7 cellular contexts compared by ENCODE assay signal in genomic region chr2:43174368-43175186, GRCh38. TPM values are rescaled to one million over a fixed set of nuclear protein-coding genes. Genes with fewer than 3 reads are reported as not detected.
DNase-seq lines count a peak whose midpoint lies in the region; ATAC-seq and TF ChIP-seq lines count a peak whose summit lies in the region.

No MANE protein-coding gene starts in this region.

- H3K4me3 Mint-ChIP-seq in activated CD8-positive, alpha-beta memory T cell treated with anti-CD3 and anti-CD28 coated beads, Interleukin-2, amount 10 ng/mL, durations not matched to agents 7 days and 5 days, result peak overlapping the region; percentile 57

- DNase-seq in activated CD8-positive, alpha-beta memory T cell treated with anti-CD3 and anti-CD28 coated beads, Interleukin-2, amount 10 ng/mL, durations not matched to agents 7 days and 5 days, result peak; percentile 85
- DNase-seq in right atrium auricular region (ENCODE audit: low spot score) (no peak), NCI-H2107 treated with DMSO at 0.1 percent for 48 hours (lab: John Stamatoyannopoulos, UW; ENCODE audit: unreplicated experiment) (no peak), NCI-H1048 (lab: John Stamatoyannopoulos, UW) (no peak)
- DNase-seq in stimulated activated CD4-positive, alpha-beta T cell treated with anti-CD3 and anti-CD28 coated beads, TNF-alpha, amount 100 ng/mL, for 4 hours (ENCODE audit: low read depth in 3 of 3), result peak; percentile 46 to 55 (median 50)

- CTCF ChIA-PET in activated CD8-positive, alpha-beta memory T cell treated with anti-CD3 and anti-CD28 coated beads, Interleukin-2, amount 10 ng/mL, durations not matched to agents 7 days and 5 days (lab: Charles Lee), result interaction anchor here (1.0 to 17.1 kb wide), 14 partner anchors 14 to 310 kb away, joined by 4 to 255 read pairs (median 5); partner anchors contain the start of gene ZFP36L2

- TF ChIP-seq CTCF in right atrium auricular region (IDR thresholded peaks at IDR 0.05), result no peak

- H3K36me3 ChIP-seq in right atrium auricular region, result no peaks in the 10 kb centered on the region

- H3K9me3 Mint-ChIP-seq in activated CD8-positive, alpha-beta memory T cell treated with anti-CD3 and anti-CD28 coated beads, Interleukin-2, amount 10 ng/mL, durations not matched to agents 7 days and 5 days (ENCODE audit: low read depth), result no peaks in the 10 kb centered on the region

- peak overlapping the region; percentile 36 to 51 for H3K27ac ChIP-seq in right atrium auricular region

- H3K27ac Mint-ChIP-seq in activated CD8-positive, alpha-beta memory T cell treated with anti-CD3 and anti-CD28 coated beads, Interleukin-2, amount 10 ng/mL, durations not matched to agents 7 days and 5 days, result peak overlapping the region; percentile 89

- peaks cover 0 to 45% of the 10 kb centered on the region in 2 donors for H3K4me1 ChIP-seq in right atrium auricular region

- no peaks in the 10 kb centered on the region for H3K27me3 ChIP-seq in right atrium auricular region

- H3K36me3 Mint-ChIP-seq in activated CD8-positive, alpha-beta memory T cell treated with anti-CD3 and anti-CD28 coated beads, Interleukin-2, amount 10 ng/mL, durations not matched to agents 7 days and 5 days, result no peaks in the 10 kb centered on the region

- H3K4me1 Mint-ChIP-seq in activated CD8-positive, alpha-beta memory T cell treated with anti-CD3 and anti-CD28 coated beads, Interleukin-2, amount 10 ng/mL, durations not matched to agents 7 days and 5 days, result peaks cover 73% of the 10 kb centered on the region

- peak; percentile 82 for ATAC-seq in GM19463 (IDR thresholded peaks at IDR 0.05; ENCODE audit: unreplicated experiment)
- ATAC-seq in HG03469 (IDR thresholded peaks at IDR 0.05; ENCODE audit: unreplicated experiment), result peak; percentile 81
- peak; percentile 78 for ATAC-seq in activated CD8-positive, alpha-beta memory T cell treated with anti-CD3 and anti-CD28 coated beads, Interleukin-2, amount 10 ng/mL, durations not matched to agents 7 days and 5 days

- H3K9me3 ChIP-seq in right atrium auricular region, result peaks cover 11 to 22% of the 10 kb centered on the region in 2 donors

- no peaks in the 10 kb centered on the region for H3K27me3 Mint-ChIP-seq in activated CD8-positive, alpha-beta memory T cell treated with anti-CD3 and anti-CD28 coated beads, Interleukin-2, amount 10 ng/mL, durations not matched to agents 7 days and 5 days

- no peak overlapping the region for H3K4me3 ChIP-seq in right atrium auricular region

RNA-seq across cellular contexts. Expression of gene ZFP36L2, which starts 51.8 kb away (rescaled TPM):
- total RNA-seq in activated CD8-positive, alpha-beta memory T cell treated with anti-CD3 and anti-CD28 coated beads, Interleukin-2, amount 10 ng/mL, durations not matched to agents 7 days and 5 days, result 100 to 1,000 TPM; 118 to 158 TPM
- 10 to 100 TPM; 43.2 to 47.3 TPM for total RNA-seq in right atrium auricular region

Comparison
In these comparisons a context has a peak if more than half of its experiments do, and no peak if none do; other contexts are left out.
1. DNase-seq: peak in activated CD8-positive, alpha-beta memory T cell treated with anti-CD3 and anti-CD28 coated beads, Interleukin-2, amount 10 ng/mL, durations not matched to agents 7 days and 5 days (single experiment) and stimulated activated CD4-positive, alpha-beta T cell treated with anti-CD3 and anti-CD28 coated beads, TNF-alpha, amount 100 ng/mL, for 4 hours (3 of 3); none in right atrium auricular region (single experiment), NCI-H2107 treated with DMSO at 0.1 percent for 48 hours (single experiment) and NCI-H1048 (single experiment).
2. Peak in every context shown above with its lines, with median percentiles within 50 percentile points of each other: ATAC-seq.